Comparison of ENCODE assay signal across 24 cellular contexts in the genomic region with DNA sequence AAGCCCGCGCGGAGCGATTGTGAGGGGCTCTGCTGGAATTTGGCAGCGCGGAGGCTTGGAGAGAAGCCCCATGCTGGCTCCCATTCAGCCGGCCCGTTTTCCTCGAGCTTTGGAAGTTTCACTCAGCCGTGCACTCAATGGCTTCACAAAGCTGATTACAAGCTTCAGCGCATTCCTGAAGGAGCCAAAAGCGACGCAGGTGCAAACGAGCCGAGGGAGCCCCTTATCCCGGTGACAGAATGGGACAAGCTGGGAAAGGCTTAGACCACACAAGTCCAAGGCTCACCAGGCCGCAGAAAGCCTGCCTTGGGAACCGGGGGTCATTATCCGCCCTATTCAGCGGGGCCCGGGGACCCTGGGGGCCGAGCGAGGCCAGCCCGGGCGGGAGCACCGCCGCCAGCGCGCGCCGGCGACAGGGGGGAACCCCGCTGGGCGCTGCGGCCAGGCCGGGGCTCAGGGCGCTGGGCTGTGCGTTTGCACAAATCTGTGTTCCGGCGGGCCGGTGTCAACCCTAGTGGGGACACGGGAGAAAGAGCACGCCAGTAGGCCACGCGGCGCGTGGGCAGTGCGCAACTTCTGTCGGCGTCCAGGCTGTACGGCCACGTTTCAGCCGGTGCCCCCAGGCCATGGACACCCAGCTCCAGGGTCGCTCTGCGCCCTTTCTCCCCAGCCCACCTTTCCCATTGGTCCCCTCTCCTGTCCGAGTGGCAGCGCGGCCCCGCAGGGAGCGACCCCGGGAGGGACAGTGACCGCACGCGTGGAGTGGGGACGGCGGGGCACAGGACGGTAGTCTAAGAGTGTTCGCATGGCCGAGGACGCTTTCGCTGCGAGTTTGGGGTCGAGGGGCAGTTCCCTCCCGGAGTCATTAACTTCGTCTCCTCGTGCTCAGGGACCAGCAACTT. TPM values are rescaled to one million over a fixed set of nuclear protein-coding genes. Genes with fewer than 3 reads are reported as not detected.
DNase-seq lines count a peak whose midpoint lies in the region; ATAC-seq, FAIRE-seq and TF ChIP-seq lines count a peak whose summit lies in the region.
"Had no signal": no experiment of that assay in that cellular context is flagged by ENCODE, and none has a peak within 500 bp of the region (broad histone marks: within the 10 kb centered on the region; RNA-seq: fewer than 3 reads in every experiment).

No MANE protein-coding gene starts in this region.

- CTCF ChIA-PET in HepG2 (lab: Yijun Ruan, JAX; ENCODE audit: low intra/inter-chr PET ratio, low total read pairs): no interaction called here
- CTCF ChIA-PET in RWPE1 (lab: Yijun Ruan, JAX): no interaction called here
- CTCF ChIA-PET in CD8-positive, alpha-beta memory T cell (lab: Charles Lee): no interaction called here

- H4K20me1 ChIP-seq in HepG2 (ENCODE audit: insufficient read depth, low read length): no peaks in the 10 kb centered on the region

- POLR2A ChIA-PET in HepG2 (lab: Yijun Ruan, JAX): no interaction called here
- POLR2A ChIA-PET in RWPE1 (lab: Yijun Ruan, JAX; ENCODE audit: low non-redundant PET): no interaction called here
- POLR2A ChIA-PET in CD8-positive, alpha-beta memory T cell (lab: Charles Lee): no interaction called here

- H3K9me3 ChIP-seq in liver (ENCODE audit: control insufficient read depth in 4 of 4, low read length in 3 of 4) (no peaks in the 10 kb centered on the region), HepG2 (ENCODE audit: low read length) (no peaks in the 10 kb centered on the region), iPS-15b (ENCODE audit: control insufficient read depth, insufficient read depth, low read length) (no peaks in the 10 kb centered on the region), neuron (ENCODE audit: low read length) (no peaks in the 10 kb centered on the region)
- no peaks in the 10 kb centered on the region for H3K9me3 ChIP-seq in CD8-positive, alpha-beta memory T cell (ENCODE audit: low read length)
- H3K9me3 ChIP-seq: ovary, tibial artery had no signal

- peaks cover 26 to 54% of the 10 kb centered on the region in 2 donors for H3K27me3 Mint-ChIP-seq in CD8-positive, alpha-beta memory T cell

- H3K4me3 ChIP-seq in liver (ENCODE audit: low read depth in 1 of 3, low read length in 3 of 3) (peak overlapping the region in 2 of 3 donors; percentile 23 to 27), HepG2 (replicated peaks in 1 of 3; ENCODE audit: insufficient read depth in 1 of 3, low read depth in 2 of 3, low read length in 3 of 3) (no peak overlapping the region), iPS-15b (ENCODE audit: low read depth, low read length) (peak overlapping the region; percentile 52), neuron (ENCODE audit: low read length) (peak overlapping the region; percentile 64)
- H3K4me3 ChIP-seq in CD8-positive, alpha-beta memory T cell (ENCODE audit: low read length): no peak overlapping the region
- H3K4me3 ChIP-seq: ovary, smooth muscle cell, tibial artery had no signal

- intact Hi-C loops in HepG2 (cut with micrococcal nuclease; ENCODE audit: unreplicated experiment): no loop called here

- H3K9me3 Mint-ChIP-seq in CD8-positive, alpha-beta memory T cell: peaks cover 0 to 3% (median 0%) of the 10 kb centered on the region in 5 donors

- H3K27me3 ChIP-seq in liver (ENCODE audit: control insufficient read depth in 4 of 4, insufficient read depth in 4 of 4, low read length in 3 of 4) (peaks cover 7 to 22% (median 13%) of the 10 kb centered on the region in 4 donors), HepG2 (ENCODE audit: control insufficient read depth in 1 of 2, insufficient read depth in 2 of 2, low read length in 2 of 2) (peaks cover 2 to 42% of the 10 kb centered on the region in 2 experiments), iPS-15b (ENCODE audit: control insufficient read depth, insufficient read depth, low read length) (peaks cover 85% of the 10 kb centered on the region), neuron (ENCODE audit: insufficient read depth, low read length) (no peaks in the 10 kb centered on the region)
- H3K27me3 ChIP-seq in CD8-positive, alpha-beta memory T cell (ENCODE audit: insufficient read depth, low read length, poor library complexity, severe bottlenecking): no peaks in the 10 kb centered on the region
- H3K27me3 ChIP-seq: ovary had no signal

- H3K27ac Mint-ChIP-seq in CD8-positive, alpha-beta memory T cell: no peak overlapping the region
- H3K27ac Mint-ChIP-seq: CD14-positive monocyte had no signal

- H3K36me3 ChIP-seq in liver (ENCODE audit: control insufficient read depth in 4 of 4, insufficient read depth in 3 of 4, low read depth in 1 of 4, low read length in 3 of 4) (no peaks in the 10 kb centered on the region), HepG2 (replicated peaks in 1 of 2; ENCODE audit: control insufficient read depth in 1 of 2, insufficient read depth in 2 of 2, low read length in 2 of 2) (no peaks in the 10 kb centered on the region), iPS-15b (ENCODE audit: control insufficient read depth, insufficient read depth, low read length) (no peaks in the 10 kb centered on the region), neuron (ENCODE audit: insufficient read depth, low read length) (peaks cover 4% of the 10 kb centered on the region)
- H3K36me3 ChIP-seq in CD8-positive, alpha-beta memory T cell (ENCODE audit: insufficient read depth, low read length): no peaks in the 10 kb centered on the region
- H3K36me3 ChIP-seq: ovary, tibial artery had no signal

- WGBS in liver: 5% methylated on average over 76 of the region's 76 CpGs
- 63% methylated on average over 20 of the region's 76 CpGs for WGBS in HepG2 (ENCODE audit: low lambda C conversion rate)

- H3K4me1 ChIP-seq in liver (ENCODE audit: control insufficient read depth in 4 of 4, insufficient read depth in 4 of 4, low read length in 3 of 4) (peaks cover 11 to 27% (median 18%) of the 10 kb centered on the region in 4 donors), HepG2 (ENCODE audit: insufficient read depth, low read length) (no peaks in the 10 kb centered on the region), iPS-15b (ENCODE audit: control insufficient read depth, insufficient read depth, low read length) (peaks cover 11% of the 10 kb centered on the region), neuron (ENCODE audit: insufficient read depth, low read length) (peaks cover 56% of the 10 kb centered on the region)
- no peaks in the 10 kb centered on the region for H3K4me1 ChIP-seq in CD8-positive, alpha-beta memory T cell (ENCODE audit: insufficient read depth, low read length)

- H3K9ac ChIP-seq in liver (ENCODE audit: low read depth in 1 of 2, low read length in 2 of 2) (no peak overlapping the region), HepG2 (ENCODE audit: insufficient read depth, low read depth, low read length) (no peak overlapping the region), iPS-15b (ENCODE audit: low read depth, low read length) (no peak overlapping the region)

- TF ChIP-seq EP300 in HepG2 (IDR thresholded peaks at IDR 0.05; ENCODE audit: low read depth in 2 of 2, low read length in 2 of 2): no peak
- TF ChIP-seq EP300 in HepG2 (CRISPR knock-in tag; IDR thresholded peaks at IDR 0.05; ENCODE audit: borderline replicate concordance): no peak

- TF ChIP-seq POLR2A in HepG2 (IDR thresholded peaks at IDR 0.05; ENCODE audit: insufficient read depth in 1 of 2, low read depth in 2 of 2, low read length in 2 of 2): no peak

- H3K4me2 ChIP-seq in HepG2 (ENCODE audit: low read depth, low read length): no peak overlapping the region
- H3K4me2 ChIP-seq: smooth muscle cell had no signal

- H2AFZ ChIP-seq in HepG2 (ENCODE audit: low read length) (no peak overlapping the region), neuron (ENCODE audit: low read depth, low read length) (no peak overlapping the region)

- no peaks in the 10 kb centered on the region for H3K79me2 ChIP-seq in HepG2 (ENCODE audit: insufficient read depth, low read length)

- no peak for FAIRE-seq in HepG2 (lab: Jason Lieb, UNC)
- FAIRE-seq: endometrium had no signal

- no peak overlapping the region for H3K4me3 Mint-ChIP-seq in CD8-positive, alpha-beta memory T cell

- ATAC-seq in HepG2: no peak

- in situ Hi-C loops in HepG2 (cut with HindIII; ENCODE audit: extremely low pct_ligation_motif_present, low pct_unique_long_range_greater_than_20kb): no loop called here

- H3K4me1 Mint-ChIP-seq in CD8-positive, alpha-beta memory T cell: no peaks in the 10 kb centered on the region
- H3K4me1 Mint-ChIP-seq: CD14-positive monocyte had no signal

- TF ChIP-seq CTCF in liver (IDR thresholded peaks at IDR 0.05; ENCODE audit: low read depth, low read length, missing input control) (no peak), HepG2 (CRISPR knock-in tag; IDR thresholded peaks at IDR 0.05) (no peak), RWPE1 (conservative IDR thresholded peaks at IDR 0.05; ENCODE audit: low read depth) (no peak)

- H3K27ac ChIP-seq in liver (ENCODE audit: low read depth in 1 of 2, low read length in 2 of 2): no peak overlapping the region
- H3K27ac ChIP-seq in HepG2 (ENCODE audit: extremely low read length, insufficient read depth, low read length): no peak overlapping the region
- H3K27ac ChIP-seq in RWPE1: no peak overlapping the region
- H3K27ac ChIP-seq in CD8-positive, alpha-beta memory T cell (ENCODE audit: low read depth, low read length): no peak overlapping the region
- H3K27ac ChIP-seq: ovary, tibial artery had no signal

- DNase-seq in HepG2 (ENCODE audit: low spot score) (no peak), LoVo (ENCODE audit: low spot score) (no peak), RWPE1 (ENCODE audit: low spot score) (no peak), T-helper 1 cell (no peak)
- DNase-seq in CD8-positive, alpha-beta memory T cell: no peak
- DNase-seq: activated CD4-positive, alpha-beta T cell treated with anti-CD3 and anti-CD28 coated beads, Interleukin-2, amount 50 U/mL, for 48 hours; activated T-cell treated with anti-CD3 and anti-CD28 coated beads, Interleukin-2, amount 50 U/mL, for 1 hour; central memory CD4-positive, alpha-beta T cell; DND-41; foreskin fibroblast; islet precursor cell; NCI-H2171 treated with DMSO at 0.1 percent for 48 hours; ovary had no signal

- TF ChIP-seq RAD21 in liver (IDR thresholded peaks at IDR 0.05) (no peak), HepG2 (CRISPR knock-in tag; IDR thresholded peaks at IDR 0.05) (no peak)

- no TSS peak for BruUV-seq in HepG2 (replicated peaks; lab: Mats Ljungman, UMichigan)

- H3K36me3 Mint-ChIP-seq in CD8-positive, alpha-beta memory T cell: no peaks in the 10 kb centered on the region
- H3K36me3 Mint-ChIP-seq: CD14-positive monocyte had no signal

RNA-seq across cellular contexts. Expression of a gene that starts 37.3 kb away (rescaled TPM):
- total RNA-seq in liver: not detected
- polyA plus RNA-seq in liver: not detected
- total RNA-seq in HepG2 (2016; rRNA removed; fragmentation: Illumina TruSeq; extraction: Trizol): not detected in 2 replicates
- total RNA-seq in HepG2 (2016; cell fraction: cytosol; rRNA removed; fragmentation: Illumina TruSeq; extraction: Trizol; ENCODE audit: low read depth): not detected in 2 replicates
- not detected in 2 replicates for total RNA-seq in HepG2 (2016; cell fraction: insoluble cytoplasmic fraction; rRNA removed; fragmentation: Illumina TruSeq; extraction: Trizol)
- total RNA-seq in HepG2 (2016; cell fraction: membrane; rRNA removed; fragmentation: Illumina TruSeq; extraction: Trizol): not detected in 2 replicates
- total RNA-seq in HepG2 (2016; cell fraction: nucleus; rRNA removed; fragmentation: Illumina TruSeq; extraction: Trizol): not detected in 2 replicates
- polyA plus RNA-seq in HepG2 (2011; rRNA removed): not detected in 2 replicates
- polyA plus RNA-seq in HepG2 (2011; cell fraction: cytosol; rRNA removed): not detected in 2 replicates
- not detected in 2 replicates for polyA plus RNA-seq in HepG2 (2011; cell fraction: nucleus; rRNA removed)
- not detected in 2 replicates for polyA plus RNA-seq in HepG2 (2012)
- not detected in 2 replicates for polyA plus RNA-seq in HepG2 (2016; cell fraction: cytosol; fragmentation: Illumina TruSeq; extraction: Trizol; ENCODE audit: low read depth)
- polyA plus RNA-seq in HepG2 (2016; cell fraction: insoluble cytoplasmic fraction; fragmentation: Illumina TruSeq; extraction: Trizol; ENCODE audit: low read depth): not detected in 2 replicates
- polyA plus RNA-seq in HepG2 (2016; cell fraction: membrane; fragmentation: Illumina TruSeq; extraction: Trizol; ENCODE audit: low read depth): not detected in 2 replicates
- polyA plus RNA-seq in HepG2 (2016; cell fraction: nucleus; fragmentation: Illumina TruSeq; extraction: Trizol; ENCODE audit: insufficient read depth, low read depth): not detected in 2 replicates
- not detected in 2 replicates for polyA minus RNA-seq in HepG2 (2011; rRNA and poly(A)+ RNA removed; ENCODE audit: low replicate concordance)
- polyA minus RNA-seq in HepG2 (2011; cell fraction: cytosol; rRNA and poly(A)+ RNA removed): not detected in 2 replicates
- not detected in 2 replicates for polyA minus RNA-seq in HepG2 (2011; cell fraction: nucleus; rRNA and poly(A)+ RNA removed)
- total RNA-seq in CD8-positive, alpha-beta memory T cell: not detected
- polyA plus RNA-seq in CD8-positive, alpha-beta memory T cell: not detected
- total RNA-seq: A172, LHCN-M2, mononuclear cell, ovary, RPMI7951, smooth muscle cell had no signal
- polyA plus RNA-seq: CD14-positive monocyte, ovary, smooth muscle cell had no signal

Comparison
In these comparisons a context has a peak if more than half of its experiments do, and no peak if none do; other contexts are left out.
1. H3K4me3 ChIP-seq: peak in liver (2 of 3), iPS-15b (single experiment) and neuron (single experiment); none in HepG2 (0 of 3) and CD8-positive, alpha-beta memory T cell (single experiment).